Comparison of ENCODE assay signal across 9 cellular contexts in the genomic region with DNA sequence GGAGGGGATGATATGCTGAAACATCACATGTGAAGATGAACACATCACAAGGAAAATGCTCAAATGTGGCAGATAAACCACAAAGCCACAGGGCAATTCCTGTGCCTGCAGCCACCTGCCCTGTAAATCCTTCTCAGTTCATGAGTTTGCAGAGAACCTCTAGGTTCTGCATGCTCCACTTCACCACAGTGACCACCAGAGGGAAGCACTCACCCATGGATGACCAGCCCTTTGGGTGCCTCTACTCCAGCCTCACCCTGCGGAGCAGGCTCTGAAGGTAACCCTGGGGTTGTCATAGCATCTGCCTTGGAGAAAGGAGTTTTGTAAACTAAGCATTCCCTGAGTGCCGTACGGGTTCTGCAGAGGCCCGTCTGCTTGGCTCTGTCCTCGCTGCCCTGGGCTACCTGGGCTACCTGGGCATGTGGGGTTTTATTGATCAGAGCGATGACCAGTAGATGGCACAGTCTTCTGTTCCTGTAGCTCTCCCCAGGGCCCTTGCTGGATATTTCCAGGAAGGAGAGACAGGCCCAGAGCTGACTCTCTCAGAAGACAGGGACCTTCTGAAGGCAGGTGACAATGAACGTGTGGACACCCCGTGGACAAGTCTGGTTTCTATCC. TPM values are rescaled to one million over a fixed set of nuclear protein-coding genes. Genes with fewer than 3 reads are reported as not detected.
A peak's percentile ranks its signal among the peaks of the same experiment; 100 is the strongest.
DNase-seq lines count a peak whose midpoint lies in the region; ATAC-seq, FAIRE-seq and TF ChIP-seq lines count a peak whose summit lies in the region.
"Had no signal": no experiment of that assay in that cellular context is flagged by ENCODE, and none has a peak within 500 bp of the region (broad histone marks: within the 10 kb centered on the region; RNA-seq: fewer than 3 reads in every experiment).

No MANE protein-coding gene starts in this region.

- peak; percentile 75 for ATAC-seq in SK-N-SH treated with all-trans-retinoic acid at 6 μM for 48 hours
- no peak for ATAC-seq in GM18520 (IDR thresholded peaks at IDR 0.05; ENCODE audit: unreplicated experiment)

- no peak for FAIRE-seq in H54 (lab: Jason Lieb, UNC)

- DNase-seq in NCI-H524 (lab: John Stamatoyannopoulos, UW) (peak; percentile 19 to 77), NCI-H524 treated with DMSO at 0.1 percent for 48 hours (lab: John Stamatoyannopoulos, UW) (no peak), H54 (ENCODE audit: insufficient read length, low spot score) (peak; percentile 15), glomerular visceral epithelial cell (ENCODE audit: extremely low spot score) (peak; percentile 21), transverse colon (no peak), middle frontal gyrus (ENCODE audit: extremely low spot score, low spot score) (no peak)

- no peak for TF ChIP-seq POLR2A in H54 (IDR thresholded peaks at IDR 0.05; ENCODE audit: low read depth, low read length)
- TF ChIP-seq POLR2A in transverse colon (IDR thresholded peaks at IDR 0.05), result no peak

- no peaks in the 10 kb centered on the region for H3K9me3 ChIP-seq in transverse colon

- H3K4me1 ChIP-seq in transverse colon, result no peaks in the 10 kb centered on the region

- WGBS in transverse colon (ENCODE audit: low coverage in 1 of 2), 2 donors, result 87% methylated on average over 7 of the region's 8 CpGs; no CpG with 5 or more reads in 1 of the 2 donors

- no peak for TF ChIP-seq EP300 in transverse colon (IDR thresholded peaks at IDR 0.05; ENCODE audit: low read depth)

- no peak overlapping the region for H3K27ac ChIP-seq in transverse colon

- no peak overlapping the region for H3K4me3 ChIP-seq in transverse colon

- intact Hi-C loops in transverse colon (cut with DNase I; ENCODE audit: low total_unique reads), result no loop called here

- H3K36me3 ChIP-seq in transverse colon, result no peaks in the 10 kb centered on the region

- peak in 3 of 5 experiments; percentile 29 to 43 (median 34) for TF ChIP-seq CTCF in transverse colon (IDR thresholded peaks at IDR 0.05)

- in situ Hi-C loops in transverse colon (cut with MboI; ENCODE audit: low pct_ligation_motif_present in 1 of 4, low pct_unique_long_range_greater_than_20kb in 1 of 4, low sequenced_read_pairs in 3 of 4), result no loop called here

- no peaks in the 10 kb centered on the region for H3K27me3 ChIP-seq in transverse colon

TF ChIP-seq in SK-N-SH treated with all-trans-retinoic acid at 6 μM for 48 hours, 23 proteins besides CTCF, POLR2A, EP300 and RAD21:
- TF ChIP-seq OSR1 (CRISPR knock-in tag; IDR thresholded peaks at IDR 0.05) (no peak), PATZ1 (CRISPR knock-in tag; IDR thresholded peaks at IDR 0.05; ENCODE audit: borderline replicate concordance) (no peak), ZNF8 (CRISPR knock-in tag; IDR thresholded peaks at IDR 0.05) (no peak)
TF ChIP-seq in SK-N-SH treated with all-trans-retinoic acid at 6 μM for 48 hours: peak in this region for 0.

RNA-seq across cellular contexts. Expression of gene CST1, which starts 31.7 kb away (rescaled TPM):
- total RNA-seq in transverse colon, result not detected
- total RNA-seq: skeletal muscle tissue had no signal

RNA-seq across cellular contexts. Expression of gene CST2, which starts 44.1 kb away (rescaled TPM):
- not detected for total RNA-seq in transverse colon
- total RNA-seq: skeletal muscle tissue had no signal

Comparison
In these comparisons a context has a peak if more than half of its experiments do, and no peak if none do; other contexts are left out.
1. DNase-seq: peak in NCI-H524 (2 of 2), H54 (single experiment) and glomerular visceral epithelial cell (single experiment); none in NCI-H524 treated with DMSO at 0.1 percent for 48 hours (single experiment), transverse colon (single experiment) and middle frontal gyrus (single experiment).